Comparison of ENCODE assay signal across 26 cellular contexts in the genomic region with DNA sequence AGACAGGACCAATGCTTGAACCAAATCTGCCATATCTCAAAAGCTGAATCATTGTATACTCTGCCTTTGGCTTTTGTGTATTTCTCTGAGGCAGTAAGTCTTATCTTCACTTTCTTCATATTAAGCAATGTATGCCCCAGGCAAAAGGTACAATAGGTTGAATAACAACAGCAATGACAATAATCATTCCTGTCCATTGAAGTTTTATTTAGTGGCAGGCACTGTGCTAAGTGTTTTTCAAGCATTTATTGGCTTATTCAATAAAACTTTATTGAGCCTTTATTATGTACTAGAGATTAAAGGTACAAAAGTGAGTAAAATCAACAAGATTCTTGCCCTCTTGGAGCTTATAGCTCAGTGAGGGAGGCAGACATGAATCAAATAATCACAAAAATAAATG.
"Had no signal": no experiment of that assay in that cellular context is flagged by ENCODE, and none has a peak within 500 bp of the region (broad histone marks: within the 10 kb centered on the region; RNA-seq: fewer than 3 reads in every experiment).

No MANE protein-coding gene starts in this region.

- ATAC-seq: esophagus mucosa; gastroesophageal sphincter; heart left ventricle; left lung; natural killer cell; right lobe of liver; stimulated activated naive CD8-positive, alpha-beta T cell treated with anti-CD3 and anti-CD28 coated beads, Interleukin-15, amount 100 ng/mL, for 72 hours had no signal

- H3K4me3 ChIP-seq: dorsolateral prefrontal cortex, gastroesophageal sphincter, heart left ventricle, hepatocyte, left lung, right lobe of liver, smooth muscle cell, suprapubic skin, vagina had no signal

- H3K27me3 ChIP-seq: gastroesophageal sphincter, hepatocyte, left lung, suprapubic skin, vagina had no signal

- H2AFZ ChIP-seq: hepatocyte, parathyroid adenoma had no signal

- H3K79me2 ChIP-seq: hepatocyte, parathyroid adenoma had no signal

- H3K4me2 ChIP-seq: hepatocyte, smooth muscle cell had no signal

- H3K9ac ChIP-seq: parathyroid adenoma had no signal

- H3K27ac ChIP-seq: dorsolateral prefrontal cortex, epithelial cell of prostate, gastroesophageal sphincter, heart left ventricle, hepatocyte, left lung, neutrophil, parathyroid adenoma, right lobe of liver, suprapubic skin, vagina had no signal

- H3K9me3 ChIP-seq: gastroesophageal sphincter, heart left ventricle, left lung, neutrophil, right lobe of liver, suprapubic skin, vagina had no signal

- FAIRE-seq: kidney had no signal

- DNase-seq: dorsolateral prefrontal cortex; effector CD4-positive, alpha-beta T cell; foreskin fibroblast; heart left ventricle; kidney; left lung; mammary epithelial cell; mesendoderm; midbrain; natural killer cell; right lobe of liver; stimulated activated CD4-positive, alpha-beta T cell treated with anti-CD3 and anti-CD28 coated beads, Interleukin-12 subunit alpha, Interleukin-12 subunit beta, amount 100 ng/mL, for 4 hours; stimulated activated CD4-positive, alpha-beta T cell treated with anti-CD3 and anti-CD28 coated beads, Interleukin-1b, Interleukin-23, amount 100 ng/mL, for 48 hours; stimulated activated CD4-positive, alpha-beta T cell treated with anti-CD3 and anti-CD28 coated beads, Interleukin-4, amount 100 ng/mL, for 1 hour; stimulated activated CD8-positive, alpha-beta memory T cell treated with anti-CD3 and anti-CD28 coated beads, Interleukin-4, amount 100 ng/mL, for 48 hours; stimulated activated naive CD4-positive, alpha-beta T cell; stimulated activated naive CD8-positive, alpha-beta T cell treated with anti-CD3 and anti-CD28 coated beads, Interleukin-15, amount 100 ng/mL, for 72 hours had no signal

- H3K4me1 ChIP-seq: gastroesophageal sphincter, heart left ventricle, left lung, parathyroid adenoma, right lobe of liver, suprapubic skin, vagina had no signal

- H3K36me3 ChIP-seq: gastroesophageal sphincter, heart left ventricle, left lung, neutrophil, right lobe of liver, suprapubic skin, vagina had no signal
